In genomic region chrX:27336466-27337091, GRCh38 we compare ENCODE assay signal across 8 cellular contexts.
A peak's percentile ranks its signal among the peaks of the same experiment; 100 is the strongest.
DNase-seq lines count a peak whose midpoint lies in the region; ATAC-seq and TF ChIP-seq lines count a peak whose summit lies in the region.

No MANE protein-coding gene starts in this region.

- H3K9me3 Mint-ChIP-seq in MCF 10A (ENCODE audit: unreplicated experiment): no peaks in the 10 kb centered on the region

- H3K9me3 ChIP-seq in heart left ventricle (no peaks in the 10 kb centered on the region), Peyer's patch (no peaks in the 10 kb centered on the region), liver (ENCODE audit: control insufficient read depth in 4 of 4, low read length in 3 of 4) (no peaks in the 10 kb centered on the region)

- CTCF ChIA-PET in MCF 10A (lab: Yijun Ruan, JAX): interaction anchor here (0.5 to 1.4 kb wide), 12 partner anchors 10 to 1101 kb away, joined by 3 to 8 read pairs (median 3); no protein-coding TSS in a partner anchor

- peak; percentile 60 to 73 for TF ChIP-seq RAD21 in liver (IDR thresholded peaks at IDR 0.05)

- DNase-seq in heart left ventricle (peak in 1 of 5 donors; percentile 4), cardiac septum (ENCODE audit: low spot score) (no peak), Peyer's patch (peak in 1 of 3 donors; percentile 49), MCF 10A (ENCODE audit: unreplicated experiment) (peak; percentile 46)

- no peak overlapping the region for H3K9ac ChIP-seq in liver (ENCODE audit: low read depth in 1 of 2, low read length in 2 of 2)

- H3K27ac ChIP-seq in heart left ventricle: no peak overlapping the region
- H3K27ac ChIP-seq in Peyer's patch: no peak overlapping the region
- no peak overlapping the region for H3K27ac ChIP-seq in liver (ENCODE audit: low read depth in 1 of 2, low read length in 2 of 2)

- WGBS in heart left ventricle, 4 donors: 17 to 21% (median 21%) methylated on average over 9 of the region's 9 CpGs
- WGBS in liver: 13% methylated on average over 9 of the region's 9 CpGs

- H3K36me3 ChIP-seq in heart left ventricle: no peaks in the 10 kb centered on the region
- no peaks in the 10 kb centered on the region for H3K36me3 ChIP-seq in Peyer's patch
- no peaks in the 10 kb centered on the region for H3K36me3 ChIP-seq in liver (ENCODE audit: control insufficient read depth in 4 of 4, insufficient read depth in 3 of 4, low read depth in 1 of 4, low read length in 3 of 4)

- H3K27ac Mint-ChIP-seq in MCF 10A (ENCODE audit: low read depth, unreplicated experiment): no peak overlapping the region

- H3K36me3 Mint-ChIP-seq in MCF 10A (ENCODE audit: insufficient read depth, unreplicated experiment): no peaks in the 10 kb centered on the region

- H3K4me1 Mint-ChIP-seq in MCF 10A (ENCODE audit: insufficient read depth, unreplicated experiment): no peaks in the 10 kb centered on the region

- H3K27me3 ChIP-seq in heart left ventricle (no peaks in the 10 kb centered on the region), Peyer's patch (no peaks in the 10 kb centered on the region), liver (ENCODE audit: control insufficient read depth in 4 of 4, insufficient read depth in 4 of 4, low read length in 3 of 4) (no peaks in the 10 kb centered on the region)

- H3K4me3 Mint-ChIP-seq in MCF 10A (ENCODE audit: unreplicated experiment): no peak overlapping the region

- H3K27me3 Mint-ChIP-seq in MCF 10A (ENCODE audit: insufficient read depth, unreplicated experiment): no peaks in the 10 kb centered on the region

- TF ChIP-seq CTCF in heart left ventricle (IDR thresholded peaks at IDR 0.05) (peak; percentile 35 to 85 (median 57)), Peyer's patch (IDR thresholded peaks at IDR 0.05) (peak in 5 of 6 experiments; percentile 9 to 41 (median 34)), MCF 10A (IDR thresholded peaks at IDR 0.05; ENCODE audit: unreplicated experiment) (peak; percentile 68), liver (IDR thresholded peaks at IDR 0.05; ENCODE audit: low read depth, low read length, missing input control) (peak; percentile 68)

- TF ChIP-seq POLR2A in heart left ventricle (IDR thresholded peaks at IDR 0.05) (no peak), Peyer's patch (IDR thresholded peaks at IDR 0.05) (no peak)

- intact Hi-C loops in heart left ventricle (cut with DNase I) (no loop called here), cardiac septum (cut with DNase I) (no loop called here), MCF 10A (cut with micrococcal nuclease) (loop anchor here (5.0 kb wide), 1 partner anchor 554 kb away; no protein-coding TSS in a partner anchor)

- H3K4me3 ChIP-seq in heart left ventricle: no peak overlapping the region
- H3K4me3 ChIP-seq in Peyer's patch: no peak overlapping the region
- H3K4me3 ChIP-seq in liver (ENCODE audit: low read depth in 1 of 3, low read length in 3 of 3): no peak overlapping the region

- POLR2A ChIA-PET in MCF 10A (lab: Yijun Ruan, JAX): no interaction called here

- BruUV-seq in MCF 10A (replicated peaks; lab: Mats Ljungman, UMichigan): no TSS peak

- ATAC-seq in heart left ventricle (no peak), HG03520 (IDR thresholded peaks at IDR 0.05; ENCODE audit: unreplicated experiment) (peak; percentile 74), HG03139 (IDR thresholded peaks at IDR 0.05; ENCODE audit: unreplicated experiment) (no peak), HG03045 (IDR thresholded peaks at IDR 0.05; ENCODE audit: unreplicated experiment) (no peak)

- no peaks in the 10 kb centered on the region for H3K4me1 ChIP-seq in heart left ventricle
- H3K4me1 ChIP-seq in Peyer's patch: no peaks in the 10 kb centered on the region
- no peaks in the 10 kb centered on the region for H3K4me1 ChIP-seq in liver (ENCODE audit: control insufficient read depth in 4 of 4, insufficient read depth in 4 of 4, low read length in 3 of 4)

TF ChIP-seq in liver, 16 proteins besides CTCF, POLR2A, EP300 and RAD21:
- TF ChIP-seq HNF4A (conservative IDR thresholded peaks at IDR 0.05) (no peak), MAX (IDR thresholded peaks at IDR 0.05) (no peak), NR2F2 (IDR thresholded peaks at IDR 0.05) (no peak), FOXA2 (IDR thresholded peaks at IDR 0.05) (no peak), GABPA (IDR thresholded peaks at IDR 0.05 in 1 of 2, conservative IDR thresholded peaks at IDR 0.05 in 1 of 2) (no peak)
